1 cellular context compared by ENCODE assay signal in the genomic region with DNA sequence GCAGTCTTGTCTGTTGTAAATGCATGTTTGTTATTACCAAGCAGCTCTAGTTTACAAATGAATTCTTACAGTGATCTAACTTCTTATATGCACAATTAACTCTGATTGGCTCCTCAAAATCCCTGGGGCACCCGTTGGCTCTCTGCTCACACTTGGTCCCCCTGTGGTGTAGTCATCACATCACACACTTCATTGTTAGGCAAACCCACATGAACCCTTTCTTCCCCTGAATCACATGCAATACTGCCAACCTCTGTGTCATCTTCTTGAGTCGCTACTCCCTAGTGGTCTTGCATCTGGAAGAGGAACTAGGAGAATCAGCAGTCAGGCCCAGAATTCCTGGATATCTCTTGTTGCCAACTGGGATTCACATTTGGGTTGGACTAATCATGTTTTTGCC.
TF ChIP-seq lines count a peak whose summit lies in the region.

No MANE protein-coding gene starts in this region.

TF ChIP-seq in A549, 52 proteins besides CTCF, POLR2A, EP300 and RAD21:
- no peak for TF ChIP-seq MYC (IDR thresholded peaks at IDR 0.05; ENCODE audit: borderline replicate concordance, low read length)
- TF ChIP-seq FOXS1 (CRISPR knock-in tag; IDR thresholded peaks at IDR 0.05), result no peak
- no peak for TF ChIP-seq SREBF2 (IDR thresholded peaks at IDR 0.05)
- no peak for TF ChIP-seq GATA3 (IDR thresholded peaks at IDR 0.05; ENCODE audit: borderline replicate concordance)
- TF ChIP-seq CBX2 (IDR thresholded peaks at IDR 0.05; ENCODE audit: borderline replicate concordance, low read depth), result no peak
- TF ChIP-seq, protein P1, sequence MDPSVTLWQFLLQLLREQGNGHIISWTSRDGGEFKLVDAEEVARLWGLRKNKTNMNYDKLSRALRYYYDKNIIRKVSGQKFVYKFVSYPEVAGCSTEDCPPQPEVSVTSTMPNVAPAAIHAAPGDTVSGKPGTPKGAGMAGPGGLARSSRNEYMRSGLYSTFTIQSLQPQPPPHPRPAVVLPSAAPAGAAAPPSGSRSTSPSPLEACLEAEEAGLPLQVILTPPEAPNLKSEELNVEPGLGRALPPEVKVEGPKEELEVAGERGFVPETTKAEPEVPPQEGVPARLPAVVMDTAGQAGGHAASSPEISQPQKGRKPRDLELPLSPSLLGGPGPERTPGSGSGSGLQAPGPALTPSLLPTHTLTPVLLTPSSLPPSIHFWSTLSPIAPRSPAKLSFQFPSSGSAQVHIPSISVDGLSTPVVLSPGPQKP (IDR thresholded peaks at IDR 0.05; ENCODE audit: low read depth, low read length), result no peak
- TF ChIP-seq NFE2L2 (conservative IDR thresholded peaks at IDR 0.05; ENCODE audit: low read length), result no peak
- TF ChIP-seq, protein P2, sequence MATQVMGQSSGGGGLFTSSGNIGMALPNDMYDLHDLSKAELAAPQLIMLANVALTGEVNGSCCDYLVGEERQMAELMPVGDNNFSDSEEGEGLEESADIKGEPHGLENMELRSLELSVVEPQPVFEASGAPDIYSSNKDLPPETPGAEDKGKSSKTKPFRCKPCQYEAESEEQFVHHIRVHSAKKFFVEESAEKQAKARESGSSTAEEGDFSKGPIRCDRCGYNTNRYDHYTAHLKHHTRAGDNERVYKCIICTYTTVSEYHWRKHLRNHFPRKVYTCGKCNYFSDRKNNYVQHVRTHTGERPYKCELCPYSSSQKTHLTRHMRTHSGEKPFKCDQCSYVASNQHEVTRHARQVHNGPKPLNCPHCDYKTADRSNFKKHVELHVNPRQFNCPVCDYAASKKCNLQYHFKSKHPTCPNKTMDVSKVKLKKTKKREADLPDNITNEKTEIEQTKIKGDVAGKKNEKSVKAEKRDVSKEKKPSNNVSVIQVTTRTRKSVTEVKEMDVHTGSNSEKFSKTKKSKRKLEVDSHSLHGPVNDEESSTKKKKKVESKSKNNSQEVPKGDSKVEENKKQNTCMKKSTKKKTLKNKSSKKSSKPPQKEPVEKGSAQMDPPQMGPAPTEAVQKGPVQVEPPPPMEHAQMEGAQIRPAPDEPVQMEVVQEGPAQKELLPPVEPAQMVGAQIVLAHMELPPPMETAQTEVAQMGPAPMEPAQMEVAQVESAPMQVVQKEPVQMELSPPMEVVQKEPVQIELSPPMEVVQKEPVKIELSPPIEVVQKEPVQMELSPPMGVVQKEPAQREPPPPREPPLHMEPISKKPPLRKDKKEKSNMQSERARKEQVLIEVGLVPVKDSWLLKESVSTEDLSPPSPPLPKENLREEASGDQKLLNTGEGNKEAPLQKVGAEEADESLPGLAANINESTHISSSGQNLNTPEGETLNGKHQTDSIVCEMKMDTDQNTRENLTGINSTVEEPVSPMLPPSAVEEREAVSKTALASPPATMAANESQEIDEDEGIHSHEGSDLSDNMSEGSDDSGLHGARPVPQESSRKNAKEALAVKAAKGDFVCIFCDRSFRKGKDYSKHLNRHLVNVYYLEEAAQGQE (IDR thresholded peaks at IDR 0.05), result no peak
- TF ChIP-seq BHLHE40 (IDR thresholded peaks at IDR 0.05; ENCODE audit: low read depth, low read length), result no peak
- TF ChIP-seq HDAC2 (IDR thresholded peaks at IDR 0.05), result no peak
- TF ChIP-seq CEBPB (IDR thresholded peaks at IDR 0.05), result no peak
- no peak for TF ChIP-seq JUNB (IDR thresholded peaks at IDR 0.05)
- no peak for TF ChIP-seq RCOR1 (IDR thresholded peaks at IDR 0.05; ENCODE audit: low read depth, low read length)
- TF ChIP-seq FOSB (CRISPR knock-in tag; IDR thresholded peaks at IDR 0.05), result no peak
- no peak for TF ChIP-seq NPAS2 (CRISPR knock-in tag; IDR thresholded peaks at IDR 0.05; ENCODE audit: borderline replicate concordance)
- TF ChIP-seq, protein P3, sequence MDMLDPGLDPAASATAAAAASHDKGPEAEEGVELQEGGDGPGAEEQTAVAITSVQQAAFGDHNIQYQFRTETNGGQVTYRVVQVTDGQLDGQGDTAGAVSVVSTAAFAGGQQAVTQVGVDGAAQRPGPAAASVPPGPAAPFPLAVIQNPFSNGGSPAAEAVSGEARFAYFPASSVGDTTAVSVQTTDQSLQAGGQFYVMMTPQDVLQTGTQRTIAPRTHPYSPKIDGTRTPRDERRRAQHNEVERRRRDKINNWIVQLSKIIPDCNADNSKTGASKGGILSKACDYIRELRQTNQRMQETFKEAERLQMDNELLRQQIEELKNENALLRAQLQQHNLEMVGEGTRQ (IDR thresholded peaks at IDR 0.05), result no peak
- no peak for TF ChIP-seq FOSL2 (IDR thresholded peaks at IDR 0.05)
- TF ChIP-seq FOSL2 (CRISPR knock-in tag; IDR thresholded peaks at IDR 0.05), result no peak
- TF ChIP-seq KDM1A (IDR thresholded peaks at IDR 0.05; ENCODE audit: low read depth), result no peak
TF ChIP-seq in A549: peak in this region for 0.
